Comparison of ENCODE assay signal across 8 cellular contexts in the genomic region with DNA sequence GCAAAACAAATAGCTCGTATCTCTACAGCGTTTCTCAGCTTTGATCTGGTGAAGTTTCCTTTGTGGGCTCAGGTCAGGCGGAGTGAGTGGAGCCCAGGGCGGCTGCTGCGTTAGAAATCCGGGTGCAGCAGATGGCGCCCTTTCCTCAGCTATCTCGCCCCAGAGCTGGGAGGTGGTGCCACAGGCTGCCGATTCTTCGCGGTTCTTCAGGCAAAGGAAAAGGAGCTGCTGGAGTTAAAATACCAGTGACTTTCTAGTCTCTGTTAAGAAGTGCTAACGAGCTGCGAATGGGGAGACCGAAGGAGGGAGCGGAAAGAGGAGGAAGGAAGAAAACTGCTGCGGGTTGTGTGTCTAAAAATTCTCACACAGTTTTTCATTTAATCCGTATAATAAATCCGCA.
DNase-seq lines count a peak whose midpoint lies in the region; ATAC-seq and TF ChIP-seq lines count a peak whose summit lies in the region.

No MANE protein-coding gene starts in this region.

- no peak overlapping the region for H3K27ac ChIP-seq in 22Rv1
- no peak overlapping the region for H3K27ac ChIP-seq in testis

- no peak for TF ChIP-seq POLR2A in testis (IDR thresholded peaks at IDR 0.05)

- whole genome bisulfite sequencing in testis, 2 donors: 26 to 35% methylated on average over 18 of the region's 18 CpGs

- ATAC-seq in GM18517 (IDR thresholded peaks at IDR 0.05; ENCODE audit: unreplicated experiment): peak; percentile 80
- peak; percentile 88 for ATAC-seq in HG03039 (IDR thresholded peaks at IDR 0.05; ENCODE audit: unreplicated experiment)
- ATAC-seq in activated T-cell treated with anti-CD3 and anti-CD28 coated beads, Interleukin-2, amount 50 U/mL, for 4 hours: peak; percentile 91 to 95
- peak; percentile 93 for ATAC-seq in omental fat pad (ENCODE audit: low FRiP score)

- peaks cover 17% of the 10 kb centered on the region for H3K27me3 Mint-ChIP-seq in activated T-cell treated with anti-CD3 and anti-CD28 coated beads, Interleukin-2, amount 50 U/mL, for 4 hours (ENCODE audit: low read depth)

- H3K4me1 Mint-ChIP-seq in activated T-cell treated with anti-CD3 and anti-CD28 coated beads, Interleukin-2, amount 50 U/mL, for 4 hours (ENCODE audit: low read depth): peaks cover 3% of the 10 kb centered on the region

- H3K36me3 Mint-ChIP-seq in activated T-cell treated with anti-CD3 and anti-CD28 coated beads, Interleukin-2, amount 50 U/mL, for 4 hours (ENCODE audit: insufficient read depth): no peaks in the 10 kb centered on the region

- TF ChIP-seq CTCF in 22Rv1 (IDR thresholded peaks at IDR 0.05): peak; percentile 46
- no peak for TF ChIP-seq CTCF in omental fat pad (IDR thresholded peaks at IDR 0.05)
- peak in 1 of 3 experiments; percentile 20 for TF ChIP-seq CTCF in testis (IDR thresholded peaks at IDR 0.05)

- H3K4me1 ChIP-seq in testis: no peaks in the 10 kb centered on the region

- H3K36me3 ChIP-seq in testis (ENCODE audit: low read depth, missing control alignments): no peaks in the 10 kb centered on the region

- intact Hi-C loops in testis (cut with DNase I; ENCODE audit: low total_unique reads): no loop called here

- H3K9me3 ChIP-seq in testis: no peaks in the 10 kb centered on the region

- peak; percentile 89 for DNase-seq in OCI-M1 (lab: John Stamatoyannopoulos, UW)
- DNase-seq in activated T-cell treated with anti-CD3 and anti-CD28 coated beads, Interleukin-2, amount 50 U/mL, for 4 hours: peak; percentile 58
- DNase-seq in fibroblast of the conjunctiva (ENCODE audit: low read depth): peak; percentile 41
- DNase-seq in omental fat pad (ENCODE audit: low spot score): peak; percentile 38
- peak; percentile 62 for DNase-seq in testis

- H3K4me3 Mint-ChIP-seq in activated T-cell treated with anti-CD3 and anti-CD28 coated beads, Interleukin-2, amount 50 U/mL, for 4 hours: peak overlapping the region; percentile 67

- H3K4me3 ChIP-seq in testis: peak overlapping the region in 1 of 2 donors; percentile 16

- H3K9me3 Mint-ChIP-seq in activated T-cell treated with anti-CD3 and anti-CD28 coated beads, Interleukin-2, amount 50 U/mL, for 4 hours: no peaks in the 10 kb centered on the region

- H3K27me3 ChIP-seq in testis: no peaks in the 10 kb centered on the region

Comparison
In these comparisons a context has a peak if more than half of its experiments do, and no peak if none do; other contexts are left out.
1. DNase-seq: peak in every context shown above with its lines; median percentile 89 in OCI-M1; 62 in testis; 58 in activated T-cell treated with anti-CD3 and anti-CD28 coated beads, Interleukin-2, amount 50 U/mL, for 4 hours; 41 in fibroblast of the conjunctiva; 38 in omental fat pad.